Comparison of ENCODE assay signal across 26 cellular contexts in the genomic region with DNA sequence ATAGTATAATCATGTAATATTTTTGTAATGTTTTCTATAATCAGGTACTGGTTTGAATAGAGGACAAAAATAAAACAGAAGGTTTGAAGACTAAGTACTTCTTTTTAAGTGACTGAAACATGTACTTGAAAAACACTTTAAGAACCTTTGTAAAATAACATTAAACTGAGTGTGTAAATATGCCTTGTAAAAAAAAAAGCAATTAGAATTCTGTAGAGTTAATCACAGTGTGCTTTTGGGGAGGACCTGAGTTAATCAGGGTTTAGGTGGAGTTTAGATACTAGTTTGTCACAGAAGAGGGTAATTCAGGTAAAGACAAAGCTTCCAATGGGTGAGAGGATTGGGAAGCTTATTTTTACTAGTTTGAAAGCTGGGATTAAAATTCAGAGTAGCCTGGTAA. TPM values are rescaled to one million over a fixed set of nuclear protein-coding genes. Genes with fewer than 3 reads are reported as not detected.
DNase-seq lines count a peak whose midpoint lies in the region; ATAC-seq, FAIRE-seq and TF ChIP-seq lines count a peak whose summit lies in the region.
"Had no signal": no experiment of that assay in that cellular context is flagged by ENCODE, and none has a peak within 500 bp of the region (broad histone marks: within the 10 kb centered on the region; RNA-seq: fewer than 3 reads in every experiment).

No MANE protein-coding gene starts in this region.

- peaks cover 0 to 2% of the 10 kb centered on the region in 2 donors for H3K36me3 ChIP-seq in lung (ENCODE audit: control insufficient read depth in 2 of 2, insufficient read depth in 2 of 2, low read length in 2 of 2)
- H3K36me3 ChIP-seq in CD8-positive, alpha-beta T cell (ENCODE audit: insufficient read depth, low read length): no peaks in the 10 kb centered on the region
- H3K36me3 ChIP-seq: BE2C had no signal

- peak overlapping the region; percentile 16 to 57 for H3K27ac Mint-ChIP-seq in natural killer cell
- no peak overlapping the region for H3K27ac Mint-ChIP-seq in natural killer cell treated with Interleukin-12 subunit alpha and Interleukin-12 subunit beta and Interleukin-15 and Interleukin-18, amount 100 ng/mL, for 72 hours
- H3K27ac Mint-ChIP-seq in CD8-positive, alpha-beta T cell: no peak overlapping the region

- POLR2A ChIA-PET in CD8-positive, alpha-beta T cell (lab: Charles Lee): no interaction called here

- no peak overlapping the region for H3K4me3 Mint-ChIP-seq in natural killer cell
- H3K4me3 Mint-ChIP-seq in natural killer cell treated with Interleukin-12 subunit alpha and Interleukin-12 subunit beta and Interleukin-15 and Interleukin-18, amount 100 ng/mL, for 72 hours: no peak overlapping the region
- H3K4me3 Mint-ChIP-seq in CD8-positive, alpha-beta T cell: no peak overlapping the region

- no peaks in the 10 kb centered on the region for H3K27me3 ChIP-seq in lung (ENCODE audit: control insufficient read depth, insufficient read depth)
- H3K27me3 ChIP-seq in CD8-positive, alpha-beta T cell (ENCODE audit: insufficient read depth, low read length): no peaks in the 10 kb centered on the region
- H3K27me3 ChIP-seq: BE2C had no signal

- no peaks in the 10 kb centered on the region for H3K36me3 Mint-ChIP-seq in natural killer cell
- H3K36me3 Mint-ChIP-seq in natural killer cell treated with Interleukin-12 subunit alpha and Interleukin-12 subunit beta and Interleukin-15 and Interleukin-18, amount 100 ng/mL, for 72 hours: no peaks in the 10 kb centered on the region
- H3K36me3 Mint-ChIP-seq in CD8-positive, alpha-beta T cell: peaks cover 3% of the 10 kb centered on the region

- DNase-seq in natural killer cell (no peak), lung (ENCODE audit: low spot score) (no peak), superior temporal gyrus (ENCODE audit: extremely low spot score) (no peak)
- no peak for DNase-seq in natural killer cell treated with Interleukin-12 subunit alpha and Interleukin-12 subunit beta and Interleukin-15 and Interleukin-18, amount 100 ng/mL, for 72 hours (ENCODE audit: low spot score)
- no peak for DNase-seq in CD8-positive, alpha-beta T cell
- DNase-seq: BE2C, DND-41, KG1, NCI-H1105, NCI-H146, NCI-H2029, NCI-H2171, NCI-H345, NCI-H524, NCI-H774, PC-3, SHP77 treated with DMSO at 0.1 percent for 48 hours, SW 1271 had no signal

- H3K4me3 ChIP-seq in lung: no peak overlapping the region
- no peak overlapping the region for H3K4me3 ChIP-seq in CD8-positive, alpha-beta T cell (ENCODE audit: low read depth, low read length)
- H3K4me3 ChIP-seq: SK-N-MC had no signal

- CTCF ChIA-PET in CD8-positive, alpha-beta T cell (lab: Charles Lee): no interaction called here

- H3K9me3 Mint-ChIP-seq in natural killer cell: no peaks in the 10 kb centered on the region
- H3K9me3 Mint-ChIP-seq in natural killer cell treated with Interleukin-12 subunit alpha and Interleukin-12 subunit beta and Interleukin-15 and Interleukin-18, amount 100 ng/mL, for 72 hours: no peaks in the 10 kb centered on the region
- no peaks in the 10 kb centered on the region for H3K9me3 Mint-ChIP-seq in CD8-positive, alpha-beta T cell

- H3K4me1 Mint-ChIP-seq in natural killer cell: peaks cover 5 to 15% of the 10 kb centered on the region in 2 donors
- peaks cover 0 to 6% of the 10 kb centered on the region in 2 donors for H3K4me1 Mint-ChIP-seq in natural killer cell treated with Interleukin-12 subunit alpha and Interleukin-12 subunit beta and Interleukin-15 and Interleukin-18, amount 100 ng/mL, for 72 hours (ENCODE audit: low read depth in 2 of 2)
- peaks cover 19% of the 10 kb centered on the region for H3K4me1 Mint-ChIP-seq in CD8-positive, alpha-beta T cell (ENCODE audit: low read depth)

- peaks cover 2% of the 10 kb centered on the region in 2 donors for H3K4me1 ChIP-seq in lung (ENCODE audit: control insufficient read depth in 2 of 2, insufficient read depth in 2 of 2, low read length in 2 of 2)
- H3K4me1 ChIP-seq in CD8-positive, alpha-beta T cell (ENCODE audit: insufficient read depth, low read length): no peaks in the 10 kb centered on the region
- H3K4me1 ChIP-seq: BE2C had no signal

- H3K9me3 ChIP-seq in lung (ENCODE audit: control insufficient read depth in 2 of 2, insufficient read depth in 1 of 2, low read length in 1 of 2): no peaks in the 10 kb centered on the region
- no peaks in the 10 kb centered on the region for H3K9me3 ChIP-seq in CD8-positive, alpha-beta T cell (ENCODE audit: low read length)
- H3K9me3 ChIP-seq: BE2C had no signal

- H3K27me3 Mint-ChIP-seq in natural killer cell (ENCODE audit: low read depth in 2 of 2): no peaks in the 10 kb centered on the region
- no peaks in the 10 kb centered on the region for H3K27me3 Mint-ChIP-seq in natural killer cell treated with Interleukin-12 subunit alpha and Interleukin-12 subunit beta and Interleukin-15 and Interleukin-18, amount 100 ng/mL, for 72 hours
- H3K27me3 Mint-ChIP-seq in CD8-positive, alpha-beta T cell (ENCODE audit: low read depth): no peaks in the 10 kb centered on the region

- H3K27ac ChIP-seq in lung (ENCODE audit: low read depth in 1 of 2, low read length in 1 of 2): no peak overlapping the region
- no peak overlapping the region for H3K27ac ChIP-seq in CD8-positive, alpha-beta T cell (ENCODE audit: low read depth, low read length)
- H3K27ac ChIP-seq: RWPE1, SK-N-MC had no signal

- intact Hi-C loops in natural killer cell (cut with micrococcal nuclease): no loop called here
- intact Hi-C loops in CD8-positive, alpha-beta T cell (cut with DNase I, micrococcal nuclease): no loop called here

- FAIRE-seq in TTC549 (lab: Jason Lieb, UNC): peak; percentile 47
- FAIRE-seq: GM12891, H1, HTR-8/SVneo had no signal

- TF ChIP-seq CTCF in natural killer cell (IDR thresholded peaks at IDR 0.05) (no peak), lung (IDR thresholded peaks at IDR 0.05; ENCODE audit: control extremely low read depth, extremely low read depth) (no peak)
- TF ChIP-seq CTCF in CD8-positive, alpha-beta T cell (IDR thresholded peaks at IDR 0.05): no peak

- ATAC-seq in natural killer cell: no peak
- no peak for ATAC-seq in natural killer cell treated with Interleukin-12 subunit alpha and Interleukin-12 subunit beta and Interleukin-15 and Interleukin-18, amount 100 ng/mL, for 72 hours
- ATAC-seq in lung (ENCODE audit: insufficient read depth, low FRiP score): peak; percentile 28
- ATAC-seq in HG03280 (IDR thresholded peaks at IDR 0.05; ENCODE audit: unreplicated experiment): no peak
- no peak for ATAC-seq in CD8-positive, alpha-beta T cell
- ATAC-seq: HCT116, PC-3 had no signal

RNA-seq across cellular contexts. Expression of a gene that starts 10.3 kb away (rescaled TPM):
- total RNA-seq in natural killer cell (10 to 100 TPM; 83.8 to 96.3 (median 89.7) TPM), lung (100 to 1,000 TPM in 1 of 2 donors, 10 to 100 TPM in 1; 34.9 to 140 TPM)
- 10 to 100 TPM; 29.2 to 32.4 TPM for total RNA-seq in natural killer cell treated with Interleukin-12 subunit alpha and Interleukin-12 subunit beta and Interleukin-15 and Interleukin-18, amount 100 ng/mL, for 72 hours
- polyA plus RNA-seq in lung: 1 to 10 TPM; 5.7 to 7.6 TPM
- 10 to 100 TPM; 39.7 to 51.0 TPM for total RNA-seq in CD8-positive, alpha-beta T cell

RNA-seq across cellular contexts. Expression of a gene that starts 10.6 kb away (rescaled TPM):
- total RNA-seq in natural killer cell: 10 to 100 TPM; 42.4 to 48.0 (median 45.8) TPM
- total RNA-seq in natural killer cell treated with Interleukin-12 subunit alpha and Interleukin-12 subunit beta and Interleukin-15 and Interleukin-18, amount 100 ng/mL, for 72 hours: 10 to 100 TPM; 24.5 to 28.3 TPM
- total RNA-seq in lung: 100 to 1,000 TPM in 1 of 2 donors, 10 to 100 TPM in 1; 32.4 to 121 TPM
- polyA plus RNA-seq in lung: 10 to 100 TPM; 10.4 to 13.9 TPM
- 10 to 100 TPM; 28.5 to 29.9 TPM for total RNA-seq in CD8-positive, alpha-beta T cell

Comparison
In these comparisons a context has a peak if more than half of its experiments do, and no peak if none do; other contexts are left out.
1. H3K27ac Mint-ChIP-seq: peak in natural killer cell (2 of 2); none in natural killer cell treated with Interleukin-12 subunit alpha and Interleukin-12 subunit beta and Interleukin-15 and Interleukin-18, amount 100 ng/mL, for 72 hours (0 of 2) and CD8-positive, alpha-beta T cell (single experiment).